8 cellular contexts compared by ENCODE assay signal in genomic region chrX:47651043-47651905, GRCh38. TPM values are rescaled to one million over a fixed set of nuclear protein-coding genes. Genes with fewer than 3 reads are reported as not detected.
A peak's percentile ranks its signal among the peaks of the same experiment; 100 is the strongest.
DNase-seq lines count a peak whose midpoint lies in the region; ATAC-seq, FAIRE-seq and TF ChIP-seq lines count a peak whose summit lies in the region.

No MANE protein-coding gene starts in this region.

- peaks cover 11% of the 10 kb centered on the region for H3K36me3 ChIP-seq in left ventricle myocardium inferior
- H3K36me3 ChIP-seq in small intestine (ENCODE audit: control insufficient read depth in 2 of 2, insufficient read depth in 2 of 2, low read length in 2 of 2): peaks cover 0 to 3% of the 10 kb centered on the region in 2 donors

- WGBS in small intestine, 3 donors: 13 to 42% (median 22%) methylated on average over 19 of the region's 19 CpGs

- H3K4me3 ChIP-seq in left ventricle myocardium inferior: peak overlapping the region; percentile 76
- peak overlapping the region; percentile 19 to 39 for H3K4me3 ChIP-seq in small intestine (ENCODE audit: low read depth in 1 of 2, low read length in 2 of 2)

- peaks cover 14% of the 10 kb centered on the region for H3K4me1 ChIP-seq in left ventricle myocardium inferior
- H3K4me1 ChIP-seq in small intestine (ENCODE audit: control insufficient read depth in 2 of 2, insufficient read depth in 1 of 2, low read depth in 1 of 2, low read length in 1 of 2): no peaks in the 10 kb centered on the region

- H3K36me3 Mint-ChIP-seq in T-helper 17 cell (ENCODE audit: low read depth): peaks cover 10% of the 10 kb centered on the region

- ATAC-seq in GM21528 (IDR thresholded peaks at IDR 0.05; ENCODE audit: low FRiP score, unreplicated experiment): peak; percentile 21
- ATAC-seq in T-helper 17 cell: no peak
- ATAC-seq in GM19035 (IDR thresholded peaks at IDR 0.05; ENCODE audit: unreplicated experiment): no peak

- H3K4me1 Mint-ChIP-seq in T-helper 17 cell: peaks cover 32% of the 10 kb centered on the region

- no peaks in the 10 kb centered on the region for H3K27me3 ChIP-seq in left ventricle myocardium inferior (ENCODE audit: low read depth)
- no peaks in the 10 kb centered on the region for H3K27me3 ChIP-seq in small intestine (ENCODE audit: control insufficient read depth in 2 of 2, insufficient read depth in 2 of 2, low read length in 2 of 2)

- TF ChIP-seq CTCF in left ventricle myocardium inferior (IDR thresholded peaks at IDR 0.05; ENCODE audit: borderline replicate concordance): no peak

- peak overlapping the region; percentile 96 for H3K4me3 Mint-ChIP-seq in T-helper 17 cell

- H3K27me3 Mint-ChIP-seq in T-helper 17 cell: no peaks in the 10 kb centered on the region

- H3K9me3 ChIP-seq in T-helper 17 cell (ENCODE audit: control insufficient read depth, low read length, poor library complexity, severe bottlenecking) (no peaks in the 10 kb centered on the region), left ventricle myocardium inferior (replicated peaks) (no peaks in the 10 kb centered on the region), small intestine (ENCODE audit: control insufficient read depth, low read depth) (no peaks in the 10 kb centered on the region)

- intact Hi-C loops in left ventricle myocardium inferior (cut with micrococcal nuclease): no loop called here

- H3K27ac Mint-ChIP-seq in T-helper 17 cell: peak overlapping the region; percentile 94

- DNase-seq in T-helper 17 cell (no peak), left ventricle myocardium inferior (no peak), small intestine (no peak), NK-92 (lab: John Stamatoyannopoulos, UW; ENCODE audit: unreplicated experiment) (no peak), mesenteric fat pad (ENCODE audit: low spot score) (no peak), RPMI8226 (no peak)

- FAIRE-seq in small intestine (lab: Jason Lieb, UNC): no peak

- peak overlapping the region; percentile 86 for H3K27ac ChIP-seq in left ventricle myocardium inferior (replicated peaks)
- H3K27ac ChIP-seq in small intestine (ENCODE audit: low read depth in 1 of 2, low read length in 1 of 2): peak overlapping the region; percentile 15 to 83

RNA-seq across cellular contexts. Expression of gene ELK1, which starts 0.9 kb away (rescaled TPM):
- total RNA-seq in T-helper 17 cell (10 to 100 TPM; 33.0 to 33.2 TPM), left ventricle myocardium inferior (21.3 TPM), mesenteric fat pad (40.3 TPM)
- 10 to 100 TPM in 2 of 3 donors, 1 to 10 TPM in 1; 8.7 to 20.7 (median 11.6) TPM for polyA plus RNA-seq in small intestine

RNA-seq across cellular contexts. Expression of gene UXT, which starts 7.7 kb away (rescaled TPM):
- 100 to 1,000 TPM; 164 to 185 TPM for total RNA-seq in T-helper 17 cell
- total RNA-seq in left ventricle myocardium inferior: 93.5 TPM
- 100 to 1,000 TPM; 131 to 221 (median 167) TPM for polyA plus RNA-seq in small intestine
- 81.7 TPM for total RNA-seq in mesenteric fat pad

RNA-seq across cellular contexts. Expression of gene CFP, which starts 21.5 kb away (rescaled TPM):
- total RNA-seq in T-helper 17 cell (10 to 100 TPM; 17.7 to 25.3 TPM), left ventricle myocardium inferior (3.0 TPM), mesenteric fat pad (11.8 TPM)
- 1 to 10 TPM in 2 of 3 donors, under 1 TPM in 1; 0.45 to 5.5 (median 4.1) TPM for polyA plus RNA-seq in small intestine

RNA-seq across cellular contexts. Expression of gene SYN1, which starts 31.6 kb away (rescaled TPM):
- total RNA-seq in T-helper 17 cell: 1 to 10 TPM in 1 of 2 donors, under 1 TPM in 1; 0.52 to 1.1 TPM
- 13.9 TPM for total RNA-seq in left ventricle myocardium inferior
- 1 to 10 TPM in 1 of 3 donors, under 1 TPM in 1, not detected in 1; 0.27 to 3.0 TPM for polyA plus RNA-seq in small intestine
- not detected for total RNA-seq in mesenteric fat pad
